8 cellular contexts compared by ENCODE assay signal in genomic region chr12:26113853-26114719, GRCh38. TPM values are rescaled to one million over a fixed set of nuclear protein-coding genes. Genes with fewer than 3 reads are reported as not detected.
DNase-seq lines count a peak whose midpoint lies in the region; ATAC-seq and TF ChIP-seq lines count a peak whose summit lies in the region.

No MANE protein-coding gene starts in this region.

- peak; percentile 72 to 80 for DNase-seq in AML-193 (lab: John Stamatoyannopoulos, UW)
- DNase-seq in NCI-H748 (lab: John Stamatoyannopoulos, UW; ENCODE audit: unreplicated experiment): peak; percentile 76
- peak; percentile 78 for DNase-seq in activated CD8-positive, alpha-beta memory T cell treated with anti-CD3 and anti-CD28 coated beads, Interleukin-2, amount 10 ng/mL, durations not matched to agents 7 days and 5 days
- DNase-seq in endodermal cell: peak; percentile 97
- peak; percentile 93 for DNase-seq in mesendoderm
- peak; percentile 46 for DNase-seq in stimulated activated CD8-positive, alpha-beta memory T cell treated with anti-CD3 and anti-CD28 coated beads, Interleukin-12 subunit alpha, Interleukin-12 subunit beta, amount 100 ng/mL, for 24 hours (ENCODE audit: extremely low read depth)

- H4K5ac ChIP-seq in mesendoderm (ENCODE audit: low read length): no peak overlapping the region

- peak overlapping the region; percentile 49 for H2BK5ac ChIP-seq in mesendoderm (ENCODE audit: low read length)

- H3K27me3 Mint-ChIP-seq in activated CD8-positive, alpha-beta memory T cell treated with anti-CD3 and anti-CD28 coated beads, Interleukin-2, amount 10 ng/mL, durations not matched to agents 7 days and 5 days: peaks cover 78% of the 10 kb centered on the region
- H3K27me3 Mint-ChIP-seq in endodermal cell (ENCODE audit: insufficient read depth): peaks cover 22% of the 10 kb centered on the region

- peaks cover 8% of the 10 kb centered on the region for H3K4me1 Mint-ChIP-seq in activated CD8-positive, alpha-beta memory T cell treated with anti-CD3 and anti-CD28 coated beads, Interleukin-2, amount 10 ng/mL, durations not matched to agents 7 days and 5 days
- H3K4me1 Mint-ChIP-seq in endodermal cell: peaks cover 66% of the 10 kb centered on the region

- peaks cover 13% of the 10 kb centered on the region for H3K4me1 ChIP-seq in endodermal cell (ENCODE audit: control insufficient read depth, insufficient read depth, low read length)
- peaks cover 11% of the 10 kb centered on the region for H3K4me1 ChIP-seq in mesendoderm (ENCODE audit: control insufficient read depth, low read depth, low read length)

- H3K4me3 ChIP-seq in endodermal cell (ENCODE audit: low read length) (peak overlapping the region; percentile 77), mesendoderm (ENCODE audit: low read length) (peak overlapping the region; percentile 52)

- H3K9ac ChIP-seq in endodermal cell (ENCODE audit: extremely low read depth, low read length, poor library complexity, severe bottlenecking) (peak overlapping the region; percentile 62), mesendoderm (ENCODE audit: low read length) (peak overlapping the region; percentile 63)

- no peak overlapping the region for H2AK5ac ChIP-seq in mesendoderm (ENCODE audit: low read length)

- H3K4ac ChIP-seq in mesendoderm (ENCODE audit: low read depth, low read length): no peak overlapping the region

- peak overlapping the region; percentile 90 for H3K56ac ChIP-seq in mesendoderm (ENCODE audit: low read length)

- H3K79me2 ChIP-seq in mesendoderm (ENCODE audit: control insufficient read depth, insufficient read depth, low read length): no peaks in the 10 kb centered on the region

- ATAC-seq in GM18870 (IDR thresholded peaks at IDR 0.05; ENCODE audit: unreplicated experiment): peak; percentile 46
- peak; percentile 56 for ATAC-seq in HG03108 (IDR thresholded peaks at IDR 0.05; ENCODE audit: unreplicated experiment)
- ATAC-seq in activated CD8-positive, alpha-beta memory T cell treated with anti-CD3 and anti-CD28 coated beads, Interleukin-2, amount 10 ng/mL, durations not matched to agents 7 days and 5 days: peak; percentile 88

- no peak overlapping the region for H4K8ac ChIP-seq in mesendoderm (ENCODE audit: low read depth, low read length)

- H3K79me1 ChIP-seq in mesendoderm (ENCODE audit: low read length): no peaks in the 10 kb centered on the region

- H3K18ac ChIP-seq in mesendoderm (ENCODE audit: low read length): peak overlapping the region; percentile 33

- H3K23ac ChIP-seq in mesendoderm (ENCODE audit: low read length): no peak overlapping the region

- CTCF ChIA-PET in activated CD8-positive, alpha-beta memory T cell treated with anti-CD3 and anti-CD28 coated beads, Interleukin-2, amount 10 ng/mL, durations not matched to agents 7 days and 5 days (lab: Charles Lee): interaction anchor here (0.7 to 1.6 kb wide), 3 partner anchors 500 to 1078 kb away, joined by 3 to 5 read pairs (median 4); no protein-coding TSS in a partner anchor

- H3K27me3 ChIP-seq in endodermal cell (ENCODE audit: control insufficient read depth, insufficient read depth, low read length, poor library complexity, severe bottlenecking) (peaks cover 10% of the 10 kb centered on the region), mesendoderm (ENCODE audit: insufficient read depth, low read length, poor library complexity) (peaks cover 2% of the 10 kb centered on the region)

- 0% methylated on average over 18 to 72 of the region's 72 CpGs for WGBS in endodermal cell (ENCODE audit: insufficient coverage in 1 of 2, insufficient read length in 1 of 2), 2 experiments
- no CpG with 5 or more reads among the region's 72 CpGs for WGBS in mesendoderm (ENCODE audit: extremely low coverage, insufficient coverage, low lambda C conversion rate)

- TF ChIP-seq CTCF in endodermal cell (conservative IDR thresholded peaks at IDR 0.05): peak; percentile 74

- no peak overlapping the region for H2BK15ac ChIP-seq in mesendoderm (replicated peaks; ENCODE audit: low read depth)

- no peaks in the 10 kb centered on the region for H3K9me3 Mint-ChIP-seq in activated CD8-positive, alpha-beta memory T cell treated with anti-CD3 and anti-CD28 coated beads, Interleukin-2, amount 10 ng/mL, durations not matched to agents 7 days and 5 days (ENCODE audit: low read depth)
- no peaks in the 10 kb centered on the region for H3K9me3 Mint-ChIP-seq in endodermal cell

- no peak overlapping the region for H3K27ac Mint-ChIP-seq in activated CD8-positive, alpha-beta memory T cell treated with anti-CD3 and anti-CD28 coated beads, Interleukin-2, amount 10 ng/mL, durations not matched to agents 7 days and 5 days
- H3K27ac Mint-ChIP-seq in endodermal cell: peak overlapping the region; percentile 87

- H3K36me3 ChIP-seq in endodermal cell (ENCODE audit: control insufficient read depth, insufficient read depth, low read length): no peaks in the 10 kb centered on the region
- H3K36me3 ChIP-seq in mesendoderm (ENCODE audit: control insufficient read depth, insufficient read depth, low read length): no peaks in the 10 kb centered on the region

- H3K27ac ChIP-seq in endodermal cell (ENCODE audit: low read depth, low read length): peak overlapping the region; percentile 76
- peak overlapping the region; percentile 79 for H3K27ac ChIP-seq in mesendoderm (ENCODE audit: low read depth, low read length)

- peak overlapping the region; percentile 71 for H3K4me2 ChIP-seq in mesendoderm (ENCODE audit: low read length)

- H3K4me3 Mint-ChIP-seq in activated CD8-positive, alpha-beta memory T cell treated with anti-CD3 and anti-CD28 coated beads, Interleukin-2, amount 10 ng/mL, durations not matched to agents 7 days and 5 days: peak overlapping the region; percentile 54
- peak overlapping the region; percentile 57 for H3K4me3 Mint-ChIP-seq in endodermal cell

- H2BK120ac ChIP-seq in mesendoderm (ENCODE audit: low read depth, low read length): no peak overlapping the region

- H3K9me3 ChIP-seq in endodermal cell (ENCODE audit: control insufficient read depth, low read length): no peaks in the 10 kb centered on the region

- H3K36me3 Mint-ChIP-seq in activated CD8-positive, alpha-beta memory T cell treated with anti-CD3 and anti-CD28 coated beads, Interleukin-2, amount 10 ng/mL, durations not matched to agents 7 days and 5 days: no peaks in the 10 kb centered on the region
- H3K36me3 Mint-ChIP-seq in endodermal cell (ENCODE audit: low read depth): no peaks in the 10 kb centered on the region

RNA-seq across cellular contexts. Expression of gene BHLHE41, which starts 10.8 kb away (rescaled TPM):
- not detected for total RNA-seq in activated CD8-positive, alpha-beta memory T cell treated with anti-CD3 and anti-CD28 coated beads, Interleukin-2, amount 10 ng/mL, durations not matched to agents 7 days and 5 days
- 1 to 10 TPM in 1 of 2 donors, under 1 TPM in 1; 0.11 to 3.5 TPM for total RNA-seq in endodermal cell
- polyA plus RNA-seq in endodermal cell (2013, experiment 1 of 2): 0.07 TPM
- polyA plus RNA-seq in endodermal cell (2013, experiment 2 of 2): 0.12 TPM
- polyA plus RNA-seq in mesendoderm (2013, experiment 1 of 2): 0.08 TPM
- polyA plus RNA-seq in mesendoderm (2013, experiment 2 of 2): 0.13 TPM

Comparison
In these comparisons a context has a peak if more than half of its experiments do, and no peak if none do; other contexts are left out.
1. Peak in every context shown above with its lines: DNase-seq, ATAC-seq, H3K4me3 ChIP-seq and H3K27ac ChIP-seq.
2. DNase-seq: peak in every context shown above with its lines; median percentile 97 in endodermal cell; 93 in mesendoderm; 78 in activated CD8-positive, alpha-beta memory T cell treated with anti-CD3 and anti-CD28 coated beads, Interleukin-2, amount 10 ng/mL, durations not matched to agents 7 days and 5 days; 76 in AML-193; 76 in NCI-H748; 46 in stimulated activated CD8-positive, alpha-beta memory T cell treated with anti-CD3 and anti-CD28 coated beads, Interleukin-12 subunit alpha, Interleukin-12 subunit beta, amount 100 ng/mL, for 24 hours.